Comparison of ENCODE assay signal across 1 cellular context in the genomic region with DNA sequence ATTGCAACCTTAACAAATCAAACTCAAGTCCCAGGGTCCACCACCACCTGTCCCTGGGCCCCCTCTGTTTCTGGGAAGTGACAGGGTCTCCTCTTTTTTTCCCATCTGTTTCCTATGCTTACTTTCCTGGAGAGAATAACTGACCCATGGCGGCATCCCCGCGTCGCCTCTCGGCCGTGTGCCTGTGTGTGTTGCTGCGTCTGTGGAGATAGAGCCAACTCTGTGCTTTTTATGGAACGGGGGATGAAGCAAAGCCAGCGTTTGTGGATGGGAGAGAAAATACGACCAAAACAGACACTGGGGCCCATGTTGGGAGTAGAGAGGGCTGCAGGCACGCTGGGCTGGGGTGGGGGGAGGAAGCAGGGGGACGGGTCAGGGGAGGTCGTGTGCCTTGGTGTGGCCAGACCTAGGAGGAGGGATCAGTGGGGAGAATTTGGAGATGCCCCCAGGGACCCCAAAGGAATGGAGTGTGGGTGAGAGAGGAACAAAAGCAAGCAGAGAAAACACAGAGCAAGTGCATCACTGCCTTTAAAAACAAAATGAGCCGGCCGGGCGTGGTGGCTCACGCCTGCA.
TF ChIP-seq lines count a peak whose summit lies in the region.

No MANE protein-coding gene starts in this region.

TF ChIP-seq in WTC11, 78 proteins besides CTCF, POLR2A, EP300 and RAD21 (continued from another document):
- TF ChIP-seq, protein P1, sequence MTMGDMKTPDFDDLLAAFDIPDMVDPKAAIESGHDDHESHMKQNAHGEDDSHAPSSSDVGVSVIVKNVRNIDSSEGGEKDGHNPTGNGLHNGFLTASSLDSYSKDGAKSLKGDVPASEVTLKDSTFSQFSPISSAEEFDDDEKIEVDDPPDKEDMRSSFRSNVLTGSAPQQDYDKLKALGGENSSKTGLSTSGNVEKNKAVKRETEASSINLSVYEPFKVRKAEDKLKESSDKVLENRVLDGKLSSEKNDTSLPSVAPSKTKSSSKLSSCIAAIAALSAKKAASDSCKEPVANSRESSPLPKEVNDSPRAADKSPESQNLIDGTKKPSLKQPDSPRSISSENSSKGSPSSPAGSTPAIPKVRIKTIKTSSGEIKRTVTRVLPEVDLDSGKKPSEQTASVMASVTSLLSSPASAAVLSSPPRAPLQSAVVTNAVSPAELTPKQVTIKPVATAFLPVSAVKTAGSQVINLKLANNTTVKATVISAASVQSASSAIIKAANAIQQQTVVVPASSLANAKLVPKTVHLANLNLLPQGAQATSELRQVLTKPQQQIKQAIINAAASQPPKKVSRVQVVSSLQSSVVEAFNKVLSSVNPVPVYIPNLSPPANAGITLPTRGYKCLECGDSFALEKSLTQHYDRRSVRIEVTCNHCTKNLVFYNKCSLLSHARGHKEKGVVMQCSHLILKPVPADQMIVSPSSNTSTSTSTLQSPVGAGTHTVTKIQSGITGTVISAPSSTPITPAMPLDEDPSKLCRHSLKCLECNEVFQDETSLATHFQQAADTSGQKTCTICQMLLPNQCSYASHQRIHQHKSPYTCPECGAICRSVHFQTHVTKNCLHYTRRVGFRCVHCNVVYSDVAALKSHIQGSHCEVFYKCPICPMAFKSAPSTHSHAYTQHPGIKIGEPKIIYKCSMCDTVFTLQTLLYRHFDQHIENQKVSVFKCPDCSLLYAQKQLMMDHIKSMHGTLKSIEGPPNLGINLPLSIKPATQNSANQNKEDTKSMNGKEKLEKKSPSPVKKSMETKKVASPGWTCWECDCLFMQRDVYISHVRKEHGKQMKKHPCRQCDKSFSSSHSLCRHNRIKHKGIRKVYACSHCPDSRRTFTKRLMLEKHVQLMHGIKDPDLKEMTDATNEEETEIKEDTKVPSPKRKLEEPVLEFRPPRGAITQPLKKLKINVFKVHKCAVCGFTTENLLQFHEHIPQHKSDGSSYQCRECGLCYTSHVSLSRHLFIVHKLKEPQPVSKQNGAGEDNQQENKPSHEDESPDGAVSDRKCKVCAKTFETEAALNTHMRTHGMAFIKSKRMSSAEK (CRISPR knock-in tag; IDR thresholded peaks at IDR 0.05; ENCODE audit: borderline replicate concordance): no peak
- TF ChIP-seq, protein P2, sequence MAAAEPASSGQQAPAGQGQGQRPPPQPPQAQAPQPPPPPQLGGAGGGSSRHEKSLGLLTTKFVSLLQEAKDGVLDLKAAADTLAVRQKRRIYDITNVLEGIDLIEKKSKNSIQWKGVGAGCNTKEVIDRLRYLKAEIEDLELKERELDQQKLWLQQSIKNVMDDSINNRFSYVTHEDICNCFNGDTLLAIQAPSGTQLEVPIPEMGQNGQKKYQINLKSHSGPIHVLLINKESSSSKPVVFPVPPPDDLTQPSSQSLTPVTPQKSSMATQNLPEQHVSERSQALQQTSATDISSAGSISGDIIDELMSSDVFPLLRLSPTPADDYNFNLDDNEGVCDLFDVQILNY (CRISPR knock-in tag; IDR thresholded peaks at IDR 0.05): no peak
- TF ChIP-seq ZNF232 (CRISPR knock-in tag; IDR thresholded peaks at IDR 0.05) (no peak), ESRRA (CRISPR knock-in tag; IDR thresholded peaks at IDR 0.05; ENCODE audit: borderline replicate concordance) (no peak), NFATC4 (CRISPR knock-in tag; IDR thresholded peaks at IDR 0.05) (no peak), NR2C2 (CRISPR knock-in tag; IDR thresholded peaks at IDR 0.05) (no peak), JUN (CRISPR knock-in tag; IDR thresholded peaks at IDR 0.05) (no peak), TEAD4 (CRISPR knock-in tag; IDR thresholded peaks at IDR 0.05) (no peak), ZNF219 (CRISPR knock-in tag; IDR thresholded peaks at IDR 0.05; ENCODE audit: borderline replicate concordance) (no peak), KAT7 (CRISPR knock-in tag; IDR thresholded peaks at IDR 0.05; ENCODE audit: borderline replicate concordance) (no peak), MXD4 (CRISPR knock-in tag; IDR thresholded peaks at IDR 0.05; ENCODE audit: borderline replicate concordance) (no peak)
- TF ChIP-seq, protein P3, sequence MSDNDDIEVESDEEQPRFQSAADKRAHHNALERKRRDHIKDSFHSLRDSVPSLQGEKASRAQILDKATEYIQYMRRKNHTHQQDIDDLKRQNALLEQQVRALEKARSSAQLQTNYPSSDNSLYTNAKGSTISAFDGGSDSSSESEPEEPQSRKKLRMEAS (CRISPR knock-in tag; IDR thresholded peaks at IDR 0.05): no peak
- TF ChIP-seq, protein P4, sequence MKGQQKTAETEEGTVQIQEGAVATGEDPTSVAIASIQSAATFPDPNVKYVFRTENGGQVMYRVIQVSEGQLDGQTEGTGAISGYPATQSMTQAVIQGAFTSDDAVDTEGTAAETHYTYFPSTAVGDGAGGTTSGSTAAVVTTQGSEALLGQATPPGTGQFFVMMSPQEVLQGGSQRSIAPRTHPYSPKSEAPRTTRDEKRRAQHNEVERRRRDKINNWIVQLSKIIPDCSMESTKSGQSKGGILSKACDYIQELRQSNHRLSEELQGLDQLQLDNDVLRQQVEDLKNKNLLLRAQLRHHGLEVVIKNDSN (CRISPR knock-in tag; IDR thresholded peaks at IDR 0.05): no peak
- TF ChIP-seq, protein P5, sequence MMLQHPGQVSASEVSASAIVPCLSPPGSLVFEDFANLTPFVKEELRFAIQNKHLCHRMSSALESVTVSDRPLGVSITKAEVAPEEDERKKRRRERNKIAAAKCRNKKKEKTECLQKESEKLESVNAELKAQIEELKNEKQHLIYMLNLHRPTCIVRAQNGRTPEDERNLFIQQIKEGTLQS (CRISPR knock-in tag; conservative IDR thresholded peaks at IDR 0.05): no peak
